In genomic region chr16:30152517-30152916, GRCh38 we compare ENCODE assay signal across 9 cellular contexts. TPM values are rescaled to one million over a fixed set of nuclear protein-coding genes. Genes with fewer than 3 reads are reported as not detected.
"Had no signal": no experiment of that assay in that cellular context is flagged by ENCODE, and none has a peak within 500 bp of the region (broad histone marks: within the 10 kb centered on the region; RNA-seq: fewer than 3 reads in every experiment).

No MANE protein-coding gene starts in this region.

- H3K4me3 ChIP-seq: K562 had no signal

- FAIRE-seq: HepG2, HTR-8/SVneo, K562 had no signal

- H3K27ac ChIP-seq: HL-60, KMS-11 had no signal

- H3K4me2 ChIP-seq: KMS-11 had no signal

- DNase-seq: IMR-90, KBM-7, KG1 had no signal

- ATAC-seq: HepG2, K562 had no signal

RNA-seq across cellular contexts. Expression of gene GDPD3, which starts 39.2 kb away (rescaled TPM):
- polyA plus RNA-seq: IgD-negative memory B cell had no signal
